ENCODE assay signal across 31 cellular contexts in the genomic region with DNA sequence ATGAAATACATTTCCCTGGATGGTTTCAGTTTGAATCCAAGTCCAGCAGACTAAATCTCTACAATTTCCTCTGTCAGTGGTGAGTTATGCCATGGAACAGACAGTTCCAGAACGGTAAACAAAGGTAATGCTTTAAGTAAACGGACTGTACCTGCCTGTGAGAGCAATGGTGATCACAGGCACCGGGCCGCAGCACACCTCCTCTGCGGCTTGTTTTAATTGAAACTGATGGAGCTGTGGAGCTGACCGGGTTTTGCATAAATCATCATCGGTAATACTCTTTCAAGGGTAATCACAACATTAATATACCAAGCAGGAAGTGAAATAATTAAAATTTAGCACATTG.
"Had no signal": no experiment of that assay in that cellular context is flagged by ENCODE, and none has a peak within 500 bp of the region (broad histone marks: within the 10 kb centered on the region; RNA-seq: fewer than 3 reads in every experiment).

No MANE protein-coding gene starts in this region.

- H3K9me3 Mint-ChIP-seq: activated CD4-positive, alpha-beta memory T cell treated with anti-CD3 and anti-CD28 coated beads for 36 hours had no signal

- H2AFZ ChIP-seq: parathyroid adenoma had no signal

- H3K4me1 Mint-ChIP-seq: activated CD4-positive, alpha-beta T cell treated with anti-CD3 and anti-CD28 coated beads, Interleukin-2, amount 10 ng/mL, durations not matched to agents 24 days and 14 days; activated naive CD4-positive, alpha-beta T cell treated with anti-CD3 and anti-CD28 coated beads, Interleukin-2, amount 10 ng/mL, durations not matched to agents 7 days and 5 days; activated naive CD8-positive, alpha-beta T cell treated with anti-CD3 and anti-CD28 coated beads, Interleukin-2, amount 10 ng/mL, durations not matched to agents 7 days and 5 days; naive thymus-derived CD4-positive, alpha-beta T cell; neural crest cell; stimulated activated memory B cell treated with anti-CD40 and anti-IgM and Interleukin-4, amounts not matched to agents 10 μg/mL and 1 μg/mL and 100 μg/mL, for 72 hours had no signal

- H3K27ac Mint-ChIP-seq: activated CD4-positive, alpha-beta memory T cell treated with anti-CD3 and anti-CD28 coated beads for 36 hours; activated CD4-positive, alpha-beta T cell treated with anti-CD3 and anti-CD28 coated beads, Interleukin-2, amount 10 ng/mL, durations not matched to agents 24 days and 14 days; activated naive CD4-positive, alpha-beta T cell treated with anti-CD3 and anti-CD28 coated beads, Interleukin-2, amount 10 ng/mL, durations not matched to agents 7 days and 5 days; activated naive CD8-positive, alpha-beta T cell treated with anti-CD3 and anti-CD28 coated beads, Interleukin-2, amount 10 ng/mL, durations not matched to agents 7 days and 5 days; activated T-cell treated with anti-CD3 and anti-CD28 coated beads, Interleukin-2, amount 50 U/mL, for 24 hours; endodermal cell; naive thymus-derived CD4-positive, alpha-beta T cell; stimulated activated memory B cell treated with anti-CD40 and anti-IgM and Interleukin-4, amounts not matched to agents 10 μg/mL and 1 μg/mL and 100 μg/mL, for 72 hours had no signal

- DNase-seq: activated CD4-positive, alpha-beta memory T cell treated with anti-CD3 and anti-CD28 coated beads for 36 hours; activated CD4-positive, alpha-beta T cell treated with anti-CD3 and anti-CD28 coated beads, Interleukin-2, amount 10 ng/mL, durations not matched to agents 24 days and 14 days; activated CD4-positive, CD25-positive, alpha-beta regulatory T cell treated with anti-CD3 and anti-CD28 coated beads, Interleukin-2, amount 50 U/mL, for 72 hours; activated CD8-positive, alpha-beta memory T cell treated with anti-CD3 and anti-CD28 coated beads, Interleukin-2, amount 50 U/mL, for 48 hours; activated gamma-delta T cell; activated naive CD4-positive, alpha-beta T cell treated with anti-CD3 and anti-CD28 coated beads, Interleukin-2, amount 10 ng/mL, durations not matched to agents 7 days and 5 days; activated naive CD8-positive, alpha-beta T cell treated with anti-CD3 and anti-CD28 coated beads, Interleukin-2, amount 10 ng/mL, durations not matched to agents 7 days and 5 days; activated T-cell treated with anti-CD3 and anti-CD28 coated beads, Interleukin-2, amount 50 U/mL, for 24 hours; amniotic stem cell; central memory CD4-positive, alpha-beta T cell; endodermal cell; foreskin keratinocyte; heart right ventricle; islet precursor cell; left cardiac atrium; left ventricle myocardium superior; midbrain; naive thymus-derived CD4-positive, alpha-beta T cell; nucleus accumbens; stimulated activated CD4-positive, alpha-beta T cell treated with anti-CD3 and anti-CD28 coated beads, Interleukin-1b, Interleukin-23, amount 100 ng/mL, for 48 hours; stimulated activated CD4-positive, alpha-beta T cell treated with anti-CD3 and anti-CD28 coated beads, Interleukin-4, amount 100 ng/mL, for 4 hours; stimulated activated CD8-positive, alpha-beta memory T cell treated with anti-CD3 and anti-CD28 coated beads, Interleukin-4, amount 100 ng/mL, for 48 hours; tibial artery had no signal

- H3K4me2 ChIP-seq: smooth muscle cell had no signal

- H3K9me3 ChIP-seq: right atrium auricular region, suprapubic skin, tibial artery had no signal

- H3K9ac ChIP-seq: parathyroid adenoma had no signal

- ATAC-seq: esophagus mucosa; foreskin keratinocyte; heart right ventricle; left cardiac atrium; left ventricle myocardium superior; naive thymus-derived CD4-positive, alpha-beta T cell; stimulated activated memory B cell treated with anti-CD40 and anti-IgM and Interleukin-4, amounts not matched to agents 10 μg/mL and 1 μg/mL and 100 μg/mL, for 72 hours had no signal

- H3K36me3 ChIP-seq: heart right ventricle, right atrium auricular region, suprapubic skin, tibial artery had no signal

- H3K4me3 ChIP-seq: heart right ventricle, right atrium auricular region, smooth muscle cell, suprapubic skin, tibial artery had no signal

- H3K36me3 Mint-ChIP-seq: activated CD4-positive, alpha-beta memory T cell treated with anti-CD3 and anti-CD28 coated beads for 36 hours; activated naive CD4-positive, alpha-beta T cell treated with anti-CD3 and anti-CD28 coated beads, Interleukin-2, amount 10 ng/mL, durations not matched to agents 7 days and 5 days; activated naive CD8-positive, alpha-beta T cell treated with anti-CD3 and anti-CD28 coated beads, Interleukin-2, amount 10 ng/mL, durations not matched to agents 7 days and 5 days; stimulated activated memory B cell treated with anti-CD40 and anti-IgM and Interleukin-4, amounts not matched to agents 10 μg/mL and 1 μg/mL and 100 μg/mL, for 72 hours had no signal

- H3K27me3 Mint-ChIP-seq: activated CD4-positive, alpha-beta memory T cell treated with anti-CD3 and anti-CD28 coated beads for 36 hours; activated CD4-positive, alpha-beta T cell treated with anti-CD3 and anti-CD28 coated beads, Interleukin-2, amount 10 ng/mL, durations not matched to agents 24 days and 14 days; activated naive CD4-positive, alpha-beta T cell treated with anti-CD3 and anti-CD28 coated beads, Interleukin-2, amount 10 ng/mL, durations not matched to agents 7 days and 5 days; activated naive CD8-positive, alpha-beta T cell treated with anti-CD3 and anti-CD28 coated beads, Interleukin-2, amount 10 ng/mL, durations not matched to agents 7 days and 5 days; activated T-cell treated with anti-CD3 and anti-CD28 coated beads, Interleukin-2, amount 50 U/mL, for 24 hours; stimulated activated memory B cell treated with anti-CD40 and anti-IgM and Interleukin-4, amounts not matched to agents 10 μg/mL and 1 μg/mL and 100 μg/mL, for 72 hours had no signal

- FAIRE-seq: TTC549 had no signal

- H3K27me3 ChIP-seq: heart right ventricle, right atrium auricular region, suprapubic skin, tibial artery had no signal

- H3K27ac ChIP-seq: foreskin keratinocyte, heart right ventricle, parathyroid adenoma, right atrium auricular region, suprapubic skin, tibial artery had no signal

- H3K79me2 ChIP-seq: parathyroid adenoma had no signal

- H3K4me3 Mint-ChIP-seq: activated CD4-positive, alpha-beta memory T cell treated with anti-CD3 and anti-CD28 coated beads for 36 hours; activated CD4-positive, alpha-beta T cell treated with anti-CD3 and anti-CD28 coated beads, Interleukin-2, amount 10 ng/mL, durations not matched to agents 24 days and 14 days; activated naive CD4-positive, alpha-beta T cell treated with anti-CD3 and anti-CD28 coated beads, Interleukin-2, amount 10 ng/mL, durations not matched to agents 7 days and 5 days; activated naive CD8-positive, alpha-beta T cell treated with anti-CD3 and anti-CD28 coated beads, Interleukin-2, amount 10 ng/mL, durations not matched to agents 7 days and 5 days; activated T-cell treated with anti-CD3 and anti-CD28 coated beads, Interleukin-2, amount 50 U/mL, for 24 hours; endodermal cell; naive thymus-derived CD4-positive, alpha-beta T cell; neural crest cell; stimulated activated memory B cell treated with anti-CD40 and anti-IgM and Interleukin-4, amounts not matched to agents 10 μg/mL and 1 μg/mL and 100 μg/mL, for 72 hours had no signal

- H3K4me1 ChIP-seq: foreskin keratinocyte, heart right ventricle, parathyroid adenoma, right atrium auricular region, suprapubic skin, tibial artery had no signal
